16 cellular contexts compared by ENCODE assay signal in genomic region chr14:105849933-105850626, GRCh38.
A peak's percentile ranks its signal among the peaks of the same experiment; 100 is the strongest.
DNase-seq lines count a peak whose midpoint lies in the region; ATAC-seq and TF ChIP-seq lines count a peak whose summit lies in the region.
"Had no signal": no experiment of that assay in that cellular context is flagged by ENCODE, and none has a peak within 500 bp of the region (broad histone marks: within the 10 kb centered on the region; RNA-seq: fewer than 3 reads in every experiment).

No MANE protein-coding gene starts in this region.

- intact Hi-C loops in activated CD8-positive, alpha-beta T cell treated with anti-CD3 and anti-CD28 coated beads for 36 hours (cut with micrococcal nuclease) = no loop called here
- intact Hi-C loops in sciatic nerve (cut with DNase I) = no loop called here

- no peaks in the 10 kb centered on the region for H3K36me3 ChIP-seq in H7 (replicated peaks; ENCODE audit: control insufficient read depth, insufficient read depth, low read length)

- peaks cover 8% of the 10 kb centered on the region for H3K36me3 Mint-ChIP-seq in activated CD8-positive, alpha-beta T cell treated with anti-CD3 and anti-CD28 coated beads, Interleukin-2, amount 10 ng/mL, durations not matched to agents 7 days and 5 days (ENCODE audit: low read depth)
- H3K36me3 Mint-ChIP-seq in activated CD8-positive, alpha-beta T cell treated with anti-CD3 and anti-CD28 coated beads for 36 hours (ENCODE audit: low read depth) = peaks cover 6% of the 10 kb centered on the region
- H3K36me3 Mint-ChIP-seq in central memory CD8-positive, alpha-beta T cell (ENCODE audit: insufficient read depth) = peaks cover 3% of the 10 kb centered on the region

- no peaks in the 10 kb centered on the region for H3K9me3 Mint-ChIP-seq in activated CD8-positive, alpha-beta T cell treated with anti-CD3 and anti-CD28 coated beads, Interleukin-2, amount 10 ng/mL, durations not matched to agents 7 days and 5 days (ENCODE audit: insufficient read depth)
- H3K9me3 Mint-ChIP-seq in activated CD8-positive, alpha-beta T cell treated with anti-CD3 and anti-CD28 coated beads for 36 hours = no peaks in the 10 kb centered on the region
- no peaks in the 10 kb centered on the region for H3K9me3 Mint-ChIP-seq in central memory CD8-positive, alpha-beta T cell

- no peak overlapping the region for H3K4me3 ChIP-seq in H7 (ENCODE audit: insufficient read depth, low read depth, low read length)

- no peak for ATAC-seq in activated CD8-positive, alpha-beta T cell treated with anti-CD3 and anti-CD28 coated beads, Interleukin-2, amount 10 ng/mL, durations not matched to agents 7 days and 5 days
- ATAC-seq in activated CD8-positive, alpha-beta T cell treated with anti-CD3 and anti-CD28 coated beads for 36 hours = no peak
- no peak for ATAC-seq in central memory CD8-positive, alpha-beta T cell (replicated peaks; ENCODE audit: extremely low read depth, poor library complexity, severe bottlenecking)
- ATAC-seq in sciatic nerve (no peak), HG02852 (IDR thresholded peaks at IDR 0.05; ENCODE audit: unreplicated experiment) (no peak)
- ATAC-seq: HepG2 had no signal

- POLR2A ChIA-PET in activated CD8-positive, alpha-beta T cell treated with anti-CD3 and anti-CD28 coated beads, Interleukin-2, amount 10 ng/mL, durations not matched to agents 7 days and 5 days (lab: Charles Lee) = no interaction called here
- POLR2A ChIA-PET in activated CD8-positive, alpha-beta T cell treated with anti-CD3 and anti-CD28 coated beads for 36 hours (lab: Charles Lee) = no interaction called here

- no peak overlapping the region for H3K27ac Mint-ChIP-seq in activated CD8-positive, alpha-beta T cell treated with anti-CD3 and anti-CD28 coated beads, Interleukin-2, amount 10 ng/mL, durations not matched to agents 7 days and 5 days
- no peak overlapping the region for H3K27ac Mint-ChIP-seq in activated CD8-positive, alpha-beta T cell treated with anti-CD3 and anti-CD28 coated beads for 36 hours
- H3K27ac Mint-ChIP-seq in central memory CD8-positive, alpha-beta T cell (ENCODE audit: low read depth) = peak overlapping the region; percentile 29

- no peak for TF ChIP-seq CTCF in activated CD8-positive, alpha-beta T cell treated with anti-CD3 and anti-CD28 coated beads for 36 hours (IDR thresholded peaks at IDR 0.05)

- H3K27me3 ChIP-seq in H7 (ENCODE audit: control insufficient read depth, insufficient read depth, low read length) = no peaks in the 10 kb centered on the region

- no peaks in the 10 kb centered on the region for H3K27me3 Mint-ChIP-seq in activated CD8-positive, alpha-beta T cell treated with anti-CD3 and anti-CD28 coated beads, Interleukin-2, amount 10 ng/mL, durations not matched to agents 7 days and 5 days (ENCODE audit: low read depth)
- H3K27me3 Mint-ChIP-seq in activated CD8-positive, alpha-beta T cell treated with anti-CD3 and anti-CD28 coated beads for 36 hours = no peaks in the 10 kb centered on the region
- peaks cover under 1% of the 10 kb centered on the region for H3K27me3 Mint-ChIP-seq in central memory CD8-positive, alpha-beta T cell

- DNase-seq in activated CD8-positive, alpha-beta T cell treated with anti-CD3 and anti-CD28 coated beads, Interleukin-2, amount 10 ng/mL, durations not matched to agents 7 days and 5 days = peak; percentile 10
- no peak for DNase-seq in activated CD8-positive, alpha-beta T cell treated with anti-CD3 and anti-CD28 coated beads for 36 hours
- peak; percentile 28 for DNase-seq in H7
- DNase-seq in central memory CD8-positive, alpha-beta T cell (ENCODE audit: low spot score in 2 of 2) = no peak
- peak; percentile 28 for DNase-seq in sciatic nerve (ENCODE audit: low spot score)
- DNase-seq in stimulated activated CD4-positive, alpha-beta T cell treated with anti-CD3 and anti-CD28 coated beads, Interleukin-12 subunit alpha, Interleukin-12 subunit beta, amount 100 ng/mL, for 4 hours = no peak
- DNase-seq in activated CD4-positive, CD25-positive, alpha-beta regulatory T cell treated with anti-CD3 and anti-CD28 coated beads, Interleukin-2, amount 50 U/mL, for 72 hours = no peak
- DNase-seq: C1 segment of cervical spinal cord, DMS53, NCI-H1105, NCI-H187, NCI-H446, NCI-H748 treated with DMSO at 0.1 percent for 48 hours, Right ventricle myocardium superior had no signal

- CTCF ChIA-PET in activated CD8-positive, alpha-beta T cell treated with anti-CD3 and anti-CD28 coated beads, Interleukin-2, amount 10 ng/mL, durations not matched to agents 7 days and 5 days (lab: Charles Lee) = no interaction called here
- CTCF ChIA-PET in activated CD8-positive, alpha-beta T cell treated with anti-CD3 and anti-CD28 coated beads for 36 hours (lab: Charles Lee) = no interaction called here

- H3K4me1 Mint-ChIP-seq in activated CD8-positive, alpha-beta T cell treated with anti-CD3 and anti-CD28 coated beads, Interleukin-2, amount 10 ng/mL, durations not matched to agents 7 days and 5 days (ENCODE audit: low read depth) = peaks cover 5% of the 10 kb centered on the region
- H3K4me1 Mint-ChIP-seq in activated CD8-positive, alpha-beta T cell treated with anti-CD3 and anti-CD28 coated beads for 36 hours (ENCODE audit: low read depth) = no peaks in the 10 kb centered on the region
- peaks cover 4% of the 10 kb centered on the region for H3K4me1 Mint-ChIP-seq in central memory CD8-positive, alpha-beta T cell

- H3K4me3 Mint-ChIP-seq in activated CD8-positive, alpha-beta T cell treated with anti-CD3 and anti-CD28 coated beads, Interleukin-2, amount 10 ng/mL, durations not matched to agents 7 days and 5 days = no peak overlapping the region
- H3K4me3 Mint-ChIP-seq in activated CD8-positive, alpha-beta T cell treated with anti-CD3 and anti-CD28 coated beads for 36 hours = no peak overlapping the region
- no peak overlapping the region for H3K4me3 Mint-ChIP-seq in central memory CD8-positive, alpha-beta T cell

Comparison
In these comparisons a context has a peak if more than half of its experiments do, and no peak if none do; other contexts are left out.
1. DNase-seq: peak in activated CD8-positive, alpha-beta T cell treated with anti-CD3 and anti-CD28 coated beads, Interleukin-2, amount 10 ng/mL, durations not matched to agents 7 days and 5 days (single experiment), H7 (single experiment) and sciatic nerve (single experiment); none in activated CD8-positive, alpha-beta T cell treated with anti-CD3 and anti-CD28 coated beads for 36 hours (single experiment), central memory CD8-positive, alpha-beta T cell (0 of 2), stimulated activated CD4-positive, alpha-beta T cell treated with anti-CD3 and anti-CD28 coated beads, Interleukin-12 subunit alpha, Interleukin-12 subunit beta, amount 100 ng/mL, for 4 hours (single experiment) and activated CD4-positive, CD25-positive, alpha-beta regulatory T cell treated with anti-CD3 and anti-CD28 coated beads, Interleukin-2, amount 50 U/mL, for 72 hours (single experiment).